ENCODE assay signal across 8 cellular contexts in genomic region chr1:24955161-24955560, GRCh38. TPM values are rescaled to one million over a fixed set of nuclear protein-coding genes. Genes with fewer than 3 reads are reported as not detected.
DNase-seq lines count a peak whose midpoint lies in the region; ATAC-seq and TF ChIP-seq lines count a peak whose summit lies in the region.
"Had no signal": no experiment of that assay in that cellular context is flagged by ENCODE, and none has a peak within 500 bp of the region (broad histone marks: within the 10 kb centered on the region; RNA-seq: fewer than 3 reads in every experiment).

No MANE protein-coding gene starts in this region.

- DNase-seq in RWPE2 (ENCODE audit: low spot score) = peak; percentile 60
- DNase-seq in activated naive CD4-positive, alpha-beta T cell treated with anti-CD3 and anti-CD28 coated beads, Interleukin-2, amount 10 ng/mL, durations not matched to agents 7 days and 5 days = peak; percentile 78
- peak; percentile 55 to 67 for DNase-seq in stimulated activated CD4-positive, alpha-beta T cell treated with anti-CD3 and anti-CD28 coated beads, Interleukin-2, amount 100 ng/mL, for 48 hours
- no peak for DNase-seq in NCI-H1092 treated with DMSO at 0.1 percent for 48 hours (lab: John Stamatoyannopoulos, UW)
- no peak for DNase-seq in DMS53 treated with DMSO at 0.1 percent for 48 hours (lab: John Stamatoyannopoulos, UW; ENCODE audit: unreplicated experiment)
- no peak for DNase-seq in thyroid gland

- intact Hi-C loops in thyroid gland (cut with DNase I) = no loop called here

- peak overlapping the region; percentile 92 for H3K27ac Mint-ChIP-seq in activated naive CD4-positive, alpha-beta T cell treated with anti-CD3 and anti-CD28 coated beads, Interleukin-2, amount 10 ng/mL, durations not matched to agents 7 days and 5 days

- H3K4me1 ChIP-seq in RWPE2 (ENCODE audit: insufficient read depth, poor library complexity, severe bottlenecking) (peaks cover 8% of the 10 kb centered on the region), thyroid gland (no peaks in the 10 kb centered on the region)
- H3K4me1 ChIP-seq: parathyroid adenoma had no signal

- H3K36me3 Mint-ChIP-seq in activated naive CD4-positive, alpha-beta T cell treated with anti-CD3 and anti-CD28 coated beads, Interleukin-2, amount 10 ng/mL, durations not matched to agents 7 days and 5 days = peaks cover 74% of the 10 kb centered on the region

- CTCF ChIA-PET in activated naive CD4-positive, alpha-beta T cell treated with anti-CD3 and anti-CD28 coated beads, Interleukin-2, amount 10 ng/mL, durations not matched to agents 7 days and 5 days (lab: Charles Lee) = interaction anchor here (0.9 to 1.6 kb wide), 4 partner anchors 9 to 82 kb away, joined by 3 to 6 read pairs (median 4); no protein-coding TSS in a partner anchor

- H3K4me1 Mint-ChIP-seq in activated naive CD4-positive, alpha-beta T cell treated with anti-CD3 and anti-CD28 coated beads, Interleukin-2, amount 10 ng/mL, durations not matched to agents 7 days and 5 days = peaks cover 98% of the 10 kb centered on the region

- ATAC-seq in GM21717 (IDR thresholded peaks at IDR 0.05; ENCODE audit: unreplicated experiment) (peak; percentile 40), RWPE2 (ENCODE audit: low read depth) (peak; percentile 85)

- no peaks in the 10 kb centered on the region for H3K9me3 Mint-ChIP-seq in activated naive CD4-positive, alpha-beta T cell treated with anti-CD3 and anti-CD28 coated beads, Interleukin-2, amount 10 ng/mL, durations not matched to agents 7 days and 5 days

- H3K27me3 ChIP-seq in RWPE2 (ENCODE audit: insufficient read depth, poor library complexity, severe bottlenecking) = no peaks in the 10 kb centered on the region
- no peaks in the 10 kb centered on the region for H3K27me3 ChIP-seq in thyroid gland

- TF ChIP-seq CTCF in RWPE2 (IDR thresholded peaks at IDR 0.05; ENCODE audit: poor library complexity, severe bottlenecking) (no peak), thyroid gland (IDR thresholded peaks at IDR 0.05) (no peak)

- H3K9me3 ChIP-seq in RWPE2 (ENCODE audit: severe bottlenecking) (no peaks in the 10 kb centered on the region), thyroid gland (no peaks in the 10 kb centered on the region)

- no peaks in the 10 kb centered on the region for H3K27me3 Mint-ChIP-seq in activated naive CD4-positive, alpha-beta T cell treated with anti-CD3 and anti-CD28 coated beads, Interleukin-2, amount 10 ng/mL, durations not matched to agents 7 days and 5 days

- no peaks in the 10 kb centered on the region for H3K36me3 ChIP-seq in RWPE2 (ENCODE audit: low read depth)
- H3K36me3 ChIP-seq in thyroid gland = no peaks in the 10 kb centered on the region

- 77 to 84% methylated on average over 5 of the region's 5 CpGs for WGBS in thyroid gland, 2 donors

- H3K4me3 Mint-ChIP-seq in activated naive CD4-positive, alpha-beta T cell treated with anti-CD3 and anti-CD28 coated beads, Interleukin-2, amount 10 ng/mL, durations not matched to agents 7 days and 5 days = peak overlapping the region; percentile 67

- TF ChIP-seq POLR2A in thyroid gland (IDR thresholded peaks at IDR 0.05) = no peak

- no peak overlapping the region for H3K4me3 ChIP-seq in RWPE2 (ENCODE audit: severe bottlenecking)
- H3K4me3 ChIP-seq in thyroid gland (replicated peaks in 1 of 3) = no peak overlapping the region

- H3K27ac ChIP-seq in RWPE2 (ENCODE audit: poor library complexity, severe bottlenecking) = peak overlapping the region; percentile 48
- no peak overlapping the region for H3K27ac ChIP-seq in thyroid gland
- H3K27ac ChIP-seq: parathyroid adenoma had no signal

RNA-seq across cellular contexts. Expression of gene RUNX3, which starts 25.1 kb away (rescaled TPM):
- total RNA-seq in thyroid gland = 1 to 10 TPM in 2 of 4 donors, under 1 TPM in 2; 0.27 to 2.8 (median 0.77) TPM

Comparison
In these comparisons a context has a peak if more than half of its experiments do, and no peak if none do; other contexts are left out.
1. DNase-seq: peak in RWPE2 (single experiment), activated naive CD4-positive, alpha-beta T cell treated with anti-CD3 and anti-CD28 coated beads, Interleukin-2, amount 10 ng/mL, durations not matched to agents 7 days and 5 days (single experiment) and stimulated activated CD4-positive, alpha-beta T cell treated with anti-CD3 and anti-CD28 coated beads, Interleukin-2, amount 100 ng/mL, for 48 hours (2 of 2); none in NCI-H1092 treated with DMSO at 0.1 percent for 48 hours (single experiment), DMS53 treated with DMSO at 0.1 percent for 48 hours (single experiment) and thyroid gland (0 of 2).